Comparison of ENCODE assay signal across 17 cellular contexts in the genomic region with DNA sequence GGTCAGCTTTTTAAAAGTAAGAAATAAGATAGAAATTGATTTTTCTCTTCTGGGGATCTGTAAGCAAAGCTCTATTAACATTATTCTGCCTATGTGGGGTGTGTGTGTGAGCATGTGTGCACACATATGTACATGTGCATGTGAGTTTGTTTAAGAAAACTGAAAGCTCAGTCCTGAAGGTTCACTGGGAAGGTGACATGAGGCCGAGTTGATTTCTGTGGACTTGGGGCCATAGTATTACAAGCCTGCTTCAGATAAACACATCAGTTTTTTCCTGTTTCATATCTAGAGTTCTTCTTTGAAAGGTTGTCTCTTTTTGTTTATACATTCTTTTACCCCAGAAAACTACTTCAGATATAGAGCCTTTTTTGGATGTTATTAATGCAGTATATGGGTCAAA.
A peak's percentile ranks its signal among the peaks of the same experiment; 100 is the strongest.
DNase-seq lines count a peak whose midpoint lies in the region; ATAC-seq and TF ChIP-seq lines count a peak whose summit lies in the region.
"Had no signal": no experiment of that assay in that cellular context is flagged by ENCODE, and none has a peak within 500 bp of the region (broad histone marks: within the 10 kb centered on the region; RNA-seq: fewer than 3 reads in every experiment).

No MANE protein-coding gene starts in this region.

- H3K4me1 ChIP-seq in right lobe of liver (peaks cover 0 to 11% (median 0%) of the 10 kb centered on the region in 4 donors), breast epithelium (no peaks in the 10 kb centered on the region)
- H3K4me1 ChIP-seq: BE2C, BLaER1, Caco-2 had no signal

- intact Hi-C loops in right lobe of liver (cut with DNase I) (no loop called here), breast epithelium (cut with DNase I; ENCODE audit: low total_unique reads) (no loop called here)

- no peaks in the 10 kb centered on the region for H3K9me3 Mint-ChIP-seq in progenitor cell of endocrine pancreas (ENCODE audit: low read depth)
- H3K9me3 Mint-ChIP-seq: CD4-positive, alpha-beta T cell; CD8-positive, alpha-beta T cell had no signal

- no peaks in the 10 kb centered on the region for H3K9me3 ChIP-seq in right lobe of liver
- no peaks in the 10 kb centered on the region for H3K9me3 ChIP-seq in breast epithelium
- H3K9me3 ChIP-seq: BE2C, BLaER1, Caco-2 had no signal

- peaks cover 7% of the 10 kb centered on the region for H3K4me1 Mint-ChIP-seq in progenitor cell of endocrine pancreas (ENCODE audit: low read depth)

- no peak overlapping the region for H3K4me3 Mint-ChIP-seq in progenitor cell of endocrine pancreas (ENCODE audit: low read depth)
- H3K4me3 Mint-ChIP-seq: CD4-positive, alpha-beta T cell; CD8-positive, alpha-beta T cell had no signal

- H3K27me3 ChIP-seq in right lobe of liver (no peaks in the 10 kb centered on the region), breast epithelium (no peaks in the 10 kb centered on the region)
- H3K27me3 ChIP-seq: BE2C, BLaER1 had no signal

- no peaks in the 10 kb centered on the region for H3K27me3 Mint-ChIP-seq in progenitor cell of endocrine pancreas
- H3K27me3 Mint-ChIP-seq: CD4-positive, alpha-beta T cell had no signal

- H3K36me3 ChIP-seq in right lobe of liver = no peaks in the 10 kb centered on the region
- H3K36me3 ChIP-seq in breast epithelium = no peaks in the 10 kb centered on the region
- H3K36me3 ChIP-seq: BE2C, BLaER1 had no signal

- ATAC-seq in left lobe of liver (peak; percentile 65), right lobe of liver (peak in 3 of 4 donors; percentile 39 to 77 (median 57))
- ATAC-seq: CD8-positive, alpha-beta T cell had no signal

- H3K27ac Mint-ChIP-seq in progenitor cell of endocrine pancreas = peak overlapping the region; percentile 61
- H3K27ac Mint-ChIP-seq: CD4-positive, alpha-beta T cell; CD8-positive, alpha-beta T cell had no signal

- H3K27ac ChIP-seq in right lobe of liver (no peak overlapping the region), breast epithelium (no peak overlapping the region)
- H3K27ac ChIP-seq: BLaER1, C4-2B had no signal

- DNase-seq in left lobe of liver (ENCODE audit: low spot score) = no peak
- no peak for DNase-seq in right lobe of liver
- DNase-seq in progenitor cell of endocrine pancreas (ENCODE audit: low spot score, unreplicated experiment) = no peak
- DNase-seq in NCI-H774 (lab: John Stamatoyannopoulos, UW) = no peak
- no peak for DNase-seq in C1 segment of cervical spinal cord (lab: John Stamatoyannopoulos, UW)
- DNase-seq in breast epithelium (ENCODE audit: low spot score in 2 of 2) = no peak
- DNase-seq: 8988T; ACHN; BE2C; Caco-2; Calu3; CD4-positive, alpha-beta T cell; CD8-positive, alpha-beta T cell; DMS79 treated with DMSO at 0.1 percent for 48 hours; GF-D8 had no signal

- no peak for TF ChIP-seq CTCF in right lobe of liver (IDR thresholded peaks at IDR 0.05)
- TF ChIP-seq CTCF in progenitor cell of endocrine pancreas (IDR thresholded peaks at IDR 0.05; ENCODE audit: unreplicated experiment) = no peak
- no peak for TF ChIP-seq CTCF in breast epithelium (IDR thresholded peaks at IDR 0.05)

- H3K36me3 Mint-ChIP-seq in progenitor cell of endocrine pancreas (ENCODE audit: insufficient read depth) = no peaks in the 10 kb centered on the region
- H3K36me3 Mint-ChIP-seq: CD8-positive, alpha-beta T cell had no signal

- H3K4me3 ChIP-seq in right lobe of liver = no peak overlapping the region
- no peak overlapping the region for H3K4me3 ChIP-seq in breast epithelium
- H3K4me3 ChIP-seq: BLaER1 had no signal

- WGBS in right lobe of liver (ENCODE audit: insufficient coverage, low coverage, low lambda C conversion rate, missing lambda C conversion rate) = 25% methylated on average over 1 of the region's 1 CpG

- no peak for TF ChIP-seq POLR2A in right lobe of liver (IDR thresholded peaks at IDR 0.05)
- TF ChIP-seq POLR2A in breast epithelium (IDR thresholded peaks at IDR 0.05) = no peak
